1 cellular context compared by ENCODE assay signal in genomic region chr20:32285621-32286334, GRCh38.
TF ChIP-seq lines count a peak whose summit lies in the region.

No MANE protein-coding gene starts in this region.

TF ChIP-seq in GM12878, 131 proteins besides CTCF, POLR2A, EP300 and RAD21 (continued from another document):
- no peak for TF ChIP-seq DPF2 (IDR thresholded peaks at IDR 0.05)
- TF ChIP-seq PML (IDR thresholded peaks at IDR 0.05; ENCODE audit: low read length) = peak; percentile 56; the same call in 1 of the 2 replicates
- TF ChIP-seq HCFC1 (IDR thresholded peaks at IDR 0.05; ENCODE audit: low read length) = no peak
- no peak for TF ChIP-seq E2F8 (IDR thresholded peaks at IDR 0.05; ENCODE audit: low read depth, partially characterized antibody)
- no peak for TF ChIP-seq BRCA1 (IDR thresholded peaks at IDR 0.05; ENCODE audit: low read depth, low read length)
- no peak for TF ChIP-seq NR2F1 (conservative IDR thresholded peaks at IDR 0.05)
- TF ChIP-seq, protein P1, sequence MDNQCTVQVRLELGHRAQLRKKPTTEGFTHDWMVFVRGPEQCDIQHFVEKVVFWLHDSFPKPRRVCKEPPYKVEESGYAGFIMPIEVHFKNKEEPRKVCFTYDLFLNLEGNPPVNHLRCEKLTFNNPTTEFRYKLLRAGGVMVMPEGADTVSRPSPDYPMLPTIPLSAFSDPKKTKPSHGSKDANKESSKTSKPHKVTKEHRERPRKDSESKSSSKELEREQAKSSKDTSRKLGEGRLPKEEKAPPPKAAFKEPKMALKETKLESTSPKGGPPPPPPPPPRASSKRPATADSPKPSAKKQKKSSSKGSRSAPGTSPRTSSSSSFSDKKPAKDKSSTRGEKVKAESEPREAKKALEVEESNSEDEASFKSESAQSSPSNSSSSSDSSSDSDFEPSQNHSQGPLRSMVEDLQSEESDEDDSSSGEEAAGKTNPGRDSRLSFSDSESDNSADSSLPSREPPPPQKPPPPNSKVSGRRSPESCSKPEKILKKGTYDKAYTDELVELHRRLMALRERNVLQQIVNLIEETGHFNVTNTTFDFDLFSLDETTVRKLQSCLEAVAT (IDR thresholded peaks at IDR 0.05) = 0 out of 2 replicates have a peak, but pooled peaks have one; percentile 15
- TF ChIP-seq YY1 (IDR thresholded peaks at IDR 0.05; ENCODE audit: low read depth, low read length) = peak; percentile 21; the same call in 1 of the 2 replicates
- no peak for TF ChIP-seq RELA (IDR thresholded peaks at IDR 0.05; ENCODE audit: borderline replicate concordance, partially characterized antibody)
- TF ChIP-seq ZNF217 (IDR thresholded peaks at IDR 0.05) = peak; percentile 39; the same call in 1 of the 2 replicates
- no peak for TF ChIP-seq ATF3 (IDR thresholded peaks at IDR 0.05; ENCODE audit: borderline replicate concordance, extremely low read depth, low read depth, low read length)
- TF ChIP-seq, protein P2, sequence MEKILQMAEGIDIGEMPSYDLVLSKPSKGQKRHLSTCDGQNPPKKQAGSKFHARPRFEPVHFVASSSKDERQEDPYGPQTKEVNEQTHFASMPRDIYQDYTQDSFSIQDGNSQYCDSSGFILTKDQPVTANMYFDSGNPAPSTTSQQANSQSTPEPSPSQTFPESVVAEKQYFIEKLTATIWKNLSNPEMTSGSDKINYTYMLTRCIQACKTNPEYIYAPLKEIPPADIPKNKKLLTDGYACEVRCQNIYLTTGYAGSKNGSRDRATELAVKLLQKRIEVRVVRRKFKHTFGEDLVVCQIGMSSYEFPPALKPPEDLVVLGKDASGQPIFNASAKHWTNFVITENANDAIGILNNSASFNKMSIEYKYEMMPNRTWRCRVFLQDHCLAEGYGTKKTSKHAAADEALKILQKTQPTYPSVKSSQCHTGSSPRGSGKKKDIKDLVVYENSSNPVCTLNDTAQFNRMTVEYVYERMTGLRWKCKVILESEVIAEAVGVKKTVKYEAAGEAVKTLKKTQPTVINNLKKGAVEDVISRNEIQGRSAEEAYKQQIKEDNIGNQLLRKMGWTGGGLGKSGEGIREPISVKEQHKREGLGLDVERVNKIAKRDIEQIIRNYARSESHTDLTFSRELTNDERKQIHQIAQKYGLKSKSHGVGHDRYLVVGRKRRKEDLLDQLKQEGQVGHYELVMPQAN (conservative IDR thresholded peaks at IDR 0.05) = no peak
- no peak for TF ChIP-seq NR2C1 (IDR thresholded peaks at IDR 0.05)
- no peak for TF ChIP-seq KLF5 (IDR thresholded peaks at IDR 0.05; ENCODE audit: partially characterized antibody)
- peak; percentile 73; the same call in 1 of the 2 replicates for TF ChIP-seq FOXM1 (IDR thresholded peaks at IDR 0.05; ENCODE audit: low read depth, low read length)
- 0 out of 2 replicates have a peak, but pooled peaks have one; percentile 38 for TF ChIP-seq CBFB (IDR thresholded peaks at IDR 0.05; ENCODE audit: low read depth)
- TF ChIP-seq, protein P3, sequence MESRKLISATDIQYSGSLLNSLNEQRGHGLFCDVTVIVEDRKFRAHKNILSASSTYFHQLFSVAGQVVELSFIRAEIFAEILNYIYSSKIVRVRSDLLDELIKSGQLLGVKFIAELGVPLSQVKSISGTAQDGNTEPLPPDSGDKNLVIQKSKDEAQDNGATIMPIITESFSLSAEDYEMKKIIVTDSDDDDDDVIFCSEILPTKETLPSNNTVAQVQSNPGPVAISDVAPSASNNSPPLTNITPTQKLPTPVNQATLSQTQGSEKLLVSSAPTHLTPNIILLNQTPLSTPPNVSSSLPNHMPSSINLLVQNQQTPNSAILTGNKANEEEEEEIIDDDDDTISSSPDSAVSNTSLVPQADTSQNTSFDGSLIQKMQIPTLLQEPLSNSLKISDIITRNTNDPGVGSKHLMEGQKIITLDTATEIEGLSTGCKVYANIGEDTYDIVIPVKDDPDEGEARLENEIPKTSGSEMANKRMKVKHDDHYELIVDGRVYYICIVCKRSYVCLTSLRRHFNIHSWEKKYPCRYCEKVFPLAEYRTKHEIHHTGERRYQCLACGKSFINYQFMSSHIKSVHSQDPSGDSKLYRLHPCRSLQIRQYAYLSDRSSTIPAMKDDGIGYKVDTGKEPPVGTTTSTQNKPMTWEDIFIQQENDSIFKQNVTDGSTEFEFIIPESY (IDR thresholded peaks at IDR 0.05) = no peak
- TF ChIP-seq, protein P4, sequence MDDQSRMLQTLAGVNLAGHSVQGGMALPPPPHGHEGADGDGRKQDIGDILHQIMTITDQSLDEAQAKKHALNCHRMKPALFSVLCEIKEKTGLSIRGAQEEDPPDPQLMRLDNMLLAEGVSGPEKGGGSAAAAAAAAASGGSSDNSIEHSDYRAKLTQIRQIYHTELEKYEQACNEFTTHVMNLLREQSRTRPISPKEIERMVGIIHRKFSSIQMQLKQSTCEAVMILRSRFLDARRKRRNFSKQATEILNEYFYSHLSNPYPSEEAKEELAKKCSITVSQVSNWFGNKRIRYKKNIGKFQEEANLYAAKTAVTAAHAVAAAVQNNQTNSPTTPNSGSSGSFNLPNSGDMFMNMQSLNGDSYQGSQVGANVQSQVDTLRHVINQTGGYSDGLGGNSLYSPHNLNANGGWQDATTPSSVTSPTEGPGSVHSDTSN (IDR thresholded peaks at IDR 0.05; ENCODE audit: insufficient replicate concordance, low read depth, low read length) = peak; percentile 70
- TF ChIP-seq SMAD5 (IDR thresholded peaks at IDR 0.05; ENCODE audit: low read depth) = 0 out of 2 replicates have a peak, but pooled peaks have one; percentile 23
- TF ChIP-seq CREM (IDR thresholded peaks at IDR 0.05; ENCODE audit: low read depth) = 0 out of 2 replicates have a peak, but pooled peaks have one; percentile 31
- TF ChIP-seq CEBPB (IDR thresholded peaks at IDR 0.05; ENCODE audit: borderline replicate concordance in 1 of 2, low read depth in 2 of 2, low read length in 2 of 2) = 0 out of 4 replicates have a peak, but pooled peaks of 1 of the 2 experiments have one; percentile 47
- TF ChIP-seq MXI1 (IDR thresholded peaks at IDR 0.05; ENCODE audit: low read depth, low read length) = peak; percentile 62; the same call in 1 of the 2 replicates
- no peak for TF ChIP-seq TCF7 (IDR thresholded peaks at IDR 0.05; ENCODE audit: borderline replicate concordance)
- TF ChIP-seq IRF3 (IDR thresholded peaks at IDR 0.05) = no peak
- peak; percentile 61; the same call in 1 of the 2 replicates for TF ChIP-seq BACH1 (IDR thresholded peaks at IDR 0.05; ENCODE audit: borderline replicate concordance)
- no peak for TF ChIP-seq TCF12 (IDR thresholded peaks at IDR 0.05; ENCODE audit: low read depth, low read length)
- peak; percentile 43; the same call in 1 of the 2 replicates for TF ChIP-seq TCF3 (IDR thresholded peaks at IDR 0.05; ENCODE audit: borderline replicate concordance, insufficient read depth, low read depth, low read length)
TF ChIP-seq in GM12878: peak in this region for 29.
